In the genomic region with DNA sequence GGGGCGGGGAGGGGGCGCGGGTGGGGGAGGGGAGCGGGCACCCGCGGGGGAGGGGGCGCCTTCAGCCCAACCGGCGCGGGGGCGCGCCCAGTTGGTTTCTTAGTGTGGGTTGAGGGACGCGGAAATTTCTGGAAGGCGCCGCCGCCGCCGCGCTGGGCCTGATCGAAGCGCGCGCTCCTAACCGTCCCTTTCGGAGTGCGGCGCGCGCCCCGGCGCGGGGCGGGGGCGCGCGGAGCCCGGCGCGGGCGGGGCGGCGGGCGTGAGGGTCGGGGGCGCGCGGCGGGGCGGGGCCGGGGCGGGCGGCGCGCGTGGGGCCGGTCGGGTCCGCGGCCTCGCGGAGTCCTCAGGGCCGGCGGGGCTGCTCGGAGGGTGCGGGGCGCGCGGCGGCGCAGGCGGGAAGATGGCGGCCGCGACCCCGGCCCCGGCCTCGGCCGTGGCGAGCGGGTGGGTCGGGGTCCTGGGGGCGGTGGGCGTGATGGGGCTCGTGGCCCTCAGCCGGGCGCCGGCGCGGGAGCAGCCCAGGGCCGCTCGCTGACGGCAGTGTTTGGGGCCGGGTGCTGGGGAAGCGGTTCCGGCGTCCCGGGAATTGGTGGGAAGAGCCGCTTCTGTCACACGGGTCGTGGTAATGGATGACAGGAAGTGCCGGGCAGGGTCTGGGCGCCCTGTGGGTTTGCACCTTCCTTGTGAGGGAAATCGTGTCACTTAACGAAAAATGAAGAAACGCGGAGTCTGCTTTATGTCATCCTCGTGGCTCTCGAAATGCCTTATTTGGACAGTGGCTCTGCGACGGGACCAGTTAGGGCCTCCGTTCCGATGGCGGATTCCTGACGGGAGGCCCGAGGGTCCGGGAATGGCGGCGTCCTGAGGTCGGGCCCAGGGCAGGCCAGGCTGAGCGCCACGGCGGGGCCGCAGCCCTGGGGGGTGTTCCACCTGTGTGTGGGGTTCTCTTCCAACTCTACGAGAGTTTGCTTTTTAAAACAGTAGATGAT, we compare ENCODE assay signal across 8 cellular contexts. TPM values are rescaled to one million over a fixed set of nuclear protein-coding genes. Genes with fewer than 3 reads are reported as not detected.
A peak's percentile ranks its signal among the peaks of the same experiment; 100 is the strongest.
DNase-seq lines count a peak whose midpoint lies in the region; ATAC-seq, FAIRE-seq and TF ChIP-seq lines count a peak whose summit lies in the region.

No MANE protein-coding gene starts in this region.

- H3K4me3 Mint-ChIP-seq in activated naive CD8-positive, alpha-beta T cell treated with anti-CD3 and anti-CD28 coated beads for 36 hours = peak overlapping the region; percentile 86

- intact Hi-C loops in Right ventricle myocardium superior (cut with DNase I) = no loop called here
- intact Hi-C loops in pancreas (cut with DNase I) = no loop called here

- ATAC-seq in GM21825 (IDR thresholded peaks at IDR 0.05; ENCODE audit: unreplicated experiment) = peak; percentile 20
- peak; percentile 2 for ATAC-seq in Right ventricle myocardium superior (ENCODE audit: poor library complexity)
- ATAC-seq in pancreas = peak; percentile 1 to 22 (median 10)
- peak in 1 of 2 donors; percentile 25 for ATAC-seq in upper lobe of left lung (ENCODE audit: low FRiP score in 2 of 2)

- no peak for TF ChIP-seq EP300 in upper lobe of left lung (IDR thresholded peaks at IDR 0.05)

- no peak for TF ChIP-seq CTCF in pancreas (IDR thresholded peaks at IDR 0.05)
- no peak for TF ChIP-seq CTCF in upper lobe of left lung (IDR thresholded peaks at IDR 0.05)

- FAIRE-seq in pancreas (lab: Jason Lieb, UNC) = no peak

- H3K36me3 Mint-ChIP-seq in activated naive CD8-positive, alpha-beta T cell treated with anti-CD3 and anti-CD28 coated beads for 36 hours = peaks cover 29% of the 10 kb centered on the region

- H3K4me3 ChIP-seq in pancreas (peak overlapping the region; percentile 29 to 79 (median 72)), upper lobe of left lung (peak overlapping the region; percentile 58 to 96 (median 81))

- TF ChIP-seq POLR2A in upper lobe of left lung (IDR thresholded peaks at IDR 0.05) = peak in 2 of 4 donors; percentile 18 to 55

- no peaks in the 10 kb centered on the region for H3K9me3 Mint-ChIP-seq in activated naive CD8-positive, alpha-beta T cell treated with anti-CD3 and anti-CD28 coated beads for 36 hours

- no peaks in the 10 kb centered on the region for H3K9me3 ChIP-seq in KOPT-K1 (ENCODE audit: insufficient read depth, low read length, poor library complexity, severe bottlenecking)
- no peaks in the 10 kb centered on the region for H3K9me3 ChIP-seq in pancreas
- H3K9me3 ChIP-seq in upper lobe of left lung = no peaks in the 10 kb centered on the region

- peaks cover 31% of the 10 kb centered on the region for H3K4me1 Mint-ChIP-seq in activated naive CD8-positive, alpha-beta T cell treated with anti-CD3 and anti-CD28 coated beads for 36 hours

- H3K27me3 Mint-ChIP-seq in activated naive CD8-positive, alpha-beta T cell treated with anti-CD3 and anti-CD28 coated beads for 36 hours = no peaks in the 10 kb centered on the region

- peak overlapping the region; percentile 94 for H3K27ac ChIP-seq in KOPT-K1 (ENCODE audit: low read depth, low read length, poor library complexity, severe bottlenecking)
- peak overlapping the region; percentile 83 to 98 (median 96) for H3K27ac ChIP-seq in pancreas
- peak overlapping the region; percentile 97 to 99 (median 98) for H3K27ac ChIP-seq in upper lobe of left lung

- DNase-seq in GDM1 (lab: John Stamatoyannopoulos, UW) (peak; percentile 70), SK-N-DZ (ENCODE audit: low spot score) (peak; percentile 70), Right ventricle myocardium superior (peak; percentile 74), pancreas (peak; percentile 63 to 85 (median 72)), upper lobe of left lung (peak; percentile 66 to 86)
- DNase-seq in activated naive CD8-positive, alpha-beta T cell treated with anti-CD3 and anti-CD28 coated beads for 36 hours = peak; percentile 70

- H3K36me3 ChIP-seq in KOPT-K1 (ENCODE audit: insufficient read depth, low read length) = peaks cover 17% of the 10 kb centered on the region; the same call in 1 of the 2 replicates
- H3K36me3 ChIP-seq in pancreas = no peaks in the 10 kb centered on the region
- peaks cover 0 to 5% (median 0%) of the 10 kb centered on the region in 4 donors for H3K36me3 ChIP-seq in upper lobe of left lung

- H3K4me1 ChIP-seq in pancreas (peaks cover 0 to 19% (median 6%) of the 10 kb centered on the region in 3 donors), upper lobe of left lung (peaks cover 17 to 34% (median 27%) of the 10 kb centered on the region in 4 donors)

- H3K27me3 ChIP-seq in pancreas = no peaks in the 10 kb centered on the region
- no peaks in the 10 kb centered on the region for H3K27me3 ChIP-seq in upper lobe of left lung

- H3K27ac Mint-ChIP-seq in activated naive CD8-positive, alpha-beta T cell treated with anti-CD3 and anti-CD28 coated beads for 36 hours = peak overlapping the region; percentile 93

- WGBS in pancreas, 2 donors = 1% methylated on average over 58 to 119 of the region's 125 CpGs
- WGBS in upper lobe of left lung, 2 donors = 0% methylated on average over 34 to 50 of the region's 125 CpGs

RNA-seq across cellular contexts. Expression of a gene that starts 0.8 kb away (rescaled TPM):
- polyA plus RNA-seq in SK-N-DZ (2014; cell fraction: cytosol; rRNA removed) = 18.2 and 23.8 TPM in 2 replicates
- polyA plus RNA-seq in SK-N-DZ (2014; cell fraction: nucleus; rRNA removed) = 13.2 and 19.1 TPM in 2 replicates
- total RNA-seq in activated naive CD8-positive, alpha-beta T cell treated with anti-CD3 and anti-CD28 coated beads for 36 hours = 10 to 100 TPM; 17.8 to 18.5 TPM
- 6.7 TPM for total RNA-seq in Right ventricle myocardium superior
- total RNA-seq in pancreas = 10 to 100 TPM in 1 of 6 donors, 1 to 10 TPM in 5; 5.2 to 10.2 (median 6.0) TPM
- 1 to 10 TPM; 6.0 to 8.2 TPM for polyA plus RNA-seq in pancreas
- total RNA-seq in upper lobe of left lung = 10 to 100 TPM in 5 of 6 donors, 1 to 10 TPM in 1; 9.7 to 54.5 (median 11.5) TPM

RNA-seq across cellular contexts. Expression of a gene that starts 49.7 kb away (rescaled TPM):
- not detected in 2 replicates for polyA plus RNA-seq in SK-N-DZ (2014; cell fraction: cytosol; rRNA removed)
- not detected in 2 replicates for polyA plus RNA-seq in SK-N-DZ (2014; cell fraction: nucleus; rRNA removed)
- total RNA-seq in activated naive CD8-positive, alpha-beta T cell treated with anti-CD3 and anti-CD28 coated beads for 36 hours = under 1 TPM; 0.23 to 0.32 TPM
- total RNA-seq in Right ventricle myocardium superior (not detected), pancreas (under 1 TPM in 4 of 6 donors, not detected in 2; 0.06 to 0.32 (median 0.07) TPM), upper lobe of left lung (under 1 TPM in 4 of 6 donors, not detected in 2; 0.09 to 0.33 (median 0.15) TPM)
- under 1 TPM; 0.23 to 0.42 TPM for polyA plus RNA-seq in pancreas
